In the genomic region with DNA sequence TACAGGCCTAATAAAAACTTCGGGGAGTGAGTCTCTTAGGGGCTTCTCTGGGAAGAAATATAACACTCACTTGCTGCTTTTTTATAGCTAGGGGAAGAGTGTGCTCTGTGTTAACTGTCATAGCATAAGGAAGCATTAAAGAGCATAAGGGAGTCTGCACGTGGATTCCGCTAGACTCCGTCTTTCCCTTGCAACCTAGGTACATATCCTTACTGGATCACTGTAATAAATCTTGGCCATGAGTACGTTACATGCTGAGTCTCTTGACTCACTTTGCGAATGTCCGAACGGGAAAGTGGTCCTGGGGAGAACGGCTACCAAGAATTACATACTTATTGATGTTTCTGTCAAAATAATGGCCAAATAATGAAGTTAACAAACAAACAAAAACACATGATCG, we compare ENCODE assay signal across 29 cellular contexts.
"Had no signal": no experiment of that assay in that cellular context is flagged by ENCODE, and none has a peak within 500 bp of the region (broad histone marks: within the 10 kb centered on the region; RNA-seq: fewer than 3 reads in every experiment).

No MANE protein-coding gene starts in this region.

- H3K27ac Mint-ChIP-seq: activated CD4-positive, alpha-beta memory T cell treated with anti-CD3 and anti-CD28 coated beads, Interleukin-2, amount 10 ng/mL, durations not matched to agents 7 days and 5 days; activated CD4-positive, alpha-beta T cell treated with anti-CD3 and anti-CD28 coated beads, Interleukin-2, amount 10 ng/mL, durations not matched to agents 7 days and 5 days; activated naive CD4-positive, alpha-beta T cell treated with anti-CD3 and anti-CD28 coated beads, Interleukin-2, amount 10 ng/mL, durations not matched to agents 7 days and 5 days; activated naive CD4-positive, alpha-beta T cell treated with anti-CD3 and anti-CD28 coated beads, Interleukin-2, amount 50 U/mL, for 72 hours; activated naive CD8-positive, alpha-beta T cell treated with anti-CD3 and anti-CD28 coated beads, Interleukin-2, amount 10 ng/mL, durations not matched to agents 7 days and 5 days; activated T-cell treated with anti-CD3 and anti-CD28 coated beads, Interleukin-2, amount 50 U/mL, for 24 hours; activated T-cell treated with anti-CD3 and anti-CD28 coated beads, Interleukin-2, amount 50 U/mL, for 72 hours; brain; T-helper 17 cell; T-helper 2 cell treated with Interferon-gamma antibody and Interleukin-4, amounts not matched to agents 5 μg/mL and 100 μg/mL, for 36 hours had no signal

- H3K27ac ChIP-seq: ascending aorta, breast epithelium, cardiac muscle cell, colonic mucosa, epithelial cell of prostate, esophagus squamous epithelium, gastroesophageal sphincter had no signal

- H3K4me1 Mint-ChIP-seq: activated CD4-positive, alpha-beta memory T cell treated with anti-CD3 and anti-CD28 coated beads, Interleukin-2, amount 10 ng/mL, durations not matched to agents 7 days and 5 days; activated CD4-positive, alpha-beta T cell treated with anti-CD3 and anti-CD28 coated beads, Interleukin-2, amount 10 ng/mL, durations not matched to agents 7 days and 5 days; activated naive CD4-positive, alpha-beta T cell treated with anti-CD3 and anti-CD28 coated beads, Interleukin-2, amount 10 ng/mL, durations not matched to agents 7 days and 5 days; activated naive CD8-positive, alpha-beta T cell treated with anti-CD3 and anti-CD28 coated beads, Interleukin-2, amount 10 ng/mL, durations not matched to agents 7 days and 5 days; brain; T-helper 17 cell had no signal

- H3K4me3 Mint-ChIP-seq: activated CD4-positive, alpha-beta memory T cell treated with anti-CD3 and anti-CD28 coated beads, Interleukin-2, amount 10 ng/mL, durations not matched to agents 7 days and 5 days; activated CD4-positive, alpha-beta T cell treated with anti-CD3 and anti-CD28 coated beads, Interleukin-2, amount 10 ng/mL, durations not matched to agents 7 days and 5 days; activated naive CD4-positive, alpha-beta T cell treated with anti-CD3 and anti-CD28 coated beads, Interleukin-2, amount 10 ng/mL, durations not matched to agents 7 days and 5 days; activated naive CD8-positive, alpha-beta T cell treated with anti-CD3 and anti-CD28 coated beads, Interleukin-2, amount 10 ng/mL, durations not matched to agents 7 days and 5 days; activated T-cell treated with anti-CD3 and anti-CD28 coated beads, Interleukin-2, amount 50 U/mL, for 24 hours; activated T-cell treated with anti-CD3 and anti-CD28 coated beads, Interleukin-2, amount 50 U/mL, for 72 hours; brain; T-helper 17 cell; T-helper 2 cell treated with Interferon-gamma antibody and Interleukin-4, amounts not matched to agents 5 μg/mL and 100 μg/mL, for 36 hours had no signal

- H3K27me3 ChIP-seq: ascending aorta, breast epithelium, cardiac muscle cell, colonic mucosa, esophagus squamous epithelium, gastroesophageal sphincter had no signal

- H3K36me3 ChIP-seq: ascending aorta, breast epithelium, cardiac muscle cell, colonic mucosa, esophagus squamous epithelium, gastroesophageal sphincter had no signal

- ATAC-seq: activated naive CD4-positive, alpha-beta T cell treated with anti-CD3 and anti-CD28 coated beads, Interleukin-2, amount 50 U/mL, for 72 hours; activated T-cell treated with anti-CD3 and anti-CD28 coated beads, Interleukin-2, amount 50 U/mL, for 72 hours; gastroesophageal sphincter; T-helper 17 cell had no signal

- H3K9me3 ChIP-seq: ascending aorta, breast epithelium, colonic mucosa, esophagus squamous epithelium, gastroesophageal sphincter had no signal

- H3K4me1 ChIP-seq: ascending aorta, breast epithelium, colonic mucosa, esophagus squamous epithelium, gastroesophageal sphincter had no signal

- H3K27me3 Mint-ChIP-seq: activated CD4-positive, alpha-beta memory T cell treated with anti-CD3 and anti-CD28 coated beads, Interleukin-2, amount 10 ng/mL, durations not matched to agents 7 days and 5 days; activated CD4-positive, alpha-beta T cell treated with anti-CD3 and anti-CD28 coated beads, Interleukin-2, amount 10 ng/mL, durations not matched to agents 7 days and 5 days; activated naive CD4-positive, alpha-beta T cell treated with anti-CD3 and anti-CD28 coated beads, Interleukin-2, amount 10 ng/mL, durations not matched to agents 7 days and 5 days; activated naive CD8-positive, alpha-beta T cell treated with anti-CD3 and anti-CD28 coated beads, Interleukin-2, amount 10 ng/mL, durations not matched to agents 7 days and 5 days; activated T-cell treated with anti-CD3 and anti-CD28 coated beads, Interleukin-2, amount 50 U/mL, for 24 hours; brain; T-helper 17 cell had no signal

- DNase-seq: activated CD4-positive, alpha-beta memory T cell treated with anti-CD3 and anti-CD28 coated beads, Interleukin-2, amount 10 ng/mL, durations not matched to agents 7 days and 5 days; activated CD4-positive, alpha-beta T cell treated with anti-CD3 and anti-CD28 coated beads for 1 hour; activated CD4-positive, alpha-beta T cell treated with anti-CD3 and anti-CD28 coated beads for 4 hours; activated CD4-positive, alpha-beta T cell treated with anti-CD3 and anti-CD28 coated beads, Interleukin-2, amount 10 ng/mL, durations not matched to agents 7 days and 5 days; activated CD4-positive, alpha-beta T cell treated with anti-CD3 and anti-CD28 coated beads, Interleukin-2, amount 50 U/mL, for 4 hours; activated CD8-positive, alpha-beta memory T cell treated with anti-CD3 and anti-CD28 coated beads, Interleukin-2, amount 50 U/mL, for 48 hours; activated gamma-delta T cell; activated naive CD4-positive, alpha-beta T cell; activated naive CD4-positive, alpha-beta T cell treated with anti-CD3 and anti-CD28 coated beads, Interleukin-2, amount 10 ng/mL, durations not matched to agents 7 days and 5 days; activated naive CD8-positive, alpha-beta T cell treated with anti-CD3 and anti-CD28 coated beads, Interleukin-2, amount 10 ng/mL, durations not matched to agents 7 days and 5 days; activated T-cell treated with anti-CD3 and anti-CD28 coated beads for 4 hours; activated T-cell treated with anti-CD3 and anti-CD28 coated beads, Interleukin-2, amount 50 U/mL, for 24 hours; activated T-cell treated with anti-CD3 and anti-CD28 coated beads, Interleukin-2, amount 50 U/mL, for 72 hours; central memory CD4-positive, alpha-beta T cell; cerebellar nuclear complex; colonic mucosa; effector CD8-positive, alpha-beta T cell; esophagus squamous epithelium; foreskin melanocyte; T-helper 1 cell; T-helper 17 cell had no signal

- H3K36me3 Mint-ChIP-seq: activated naive CD4-positive, alpha-beta T cell treated with anti-CD3 and anti-CD28 coated beads, Interleukin-2, amount 10 ng/mL, durations not matched to agents 7 days and 5 days; activated naive CD4-positive, alpha-beta T cell treated with anti-CD3 and anti-CD28 coated beads, Interleukin-2, amount 50 U/mL, for 72 hours; activated naive CD8-positive, alpha-beta T cell treated with anti-CD3 and anti-CD28 coated beads, Interleukin-2, amount 10 ng/mL, durations not matched to agents 7 days and 5 days; brain had no signal

- H3K9me3 Mint-ChIP-seq: brain had no signal

- H3K4me3 ChIP-seq: ascending aorta, breast epithelium, cardiac muscle cell, colonic mucosa, esophagus squamous epithelium, gastroesophageal sphincter had no signal
